In the genomic region with DNA sequence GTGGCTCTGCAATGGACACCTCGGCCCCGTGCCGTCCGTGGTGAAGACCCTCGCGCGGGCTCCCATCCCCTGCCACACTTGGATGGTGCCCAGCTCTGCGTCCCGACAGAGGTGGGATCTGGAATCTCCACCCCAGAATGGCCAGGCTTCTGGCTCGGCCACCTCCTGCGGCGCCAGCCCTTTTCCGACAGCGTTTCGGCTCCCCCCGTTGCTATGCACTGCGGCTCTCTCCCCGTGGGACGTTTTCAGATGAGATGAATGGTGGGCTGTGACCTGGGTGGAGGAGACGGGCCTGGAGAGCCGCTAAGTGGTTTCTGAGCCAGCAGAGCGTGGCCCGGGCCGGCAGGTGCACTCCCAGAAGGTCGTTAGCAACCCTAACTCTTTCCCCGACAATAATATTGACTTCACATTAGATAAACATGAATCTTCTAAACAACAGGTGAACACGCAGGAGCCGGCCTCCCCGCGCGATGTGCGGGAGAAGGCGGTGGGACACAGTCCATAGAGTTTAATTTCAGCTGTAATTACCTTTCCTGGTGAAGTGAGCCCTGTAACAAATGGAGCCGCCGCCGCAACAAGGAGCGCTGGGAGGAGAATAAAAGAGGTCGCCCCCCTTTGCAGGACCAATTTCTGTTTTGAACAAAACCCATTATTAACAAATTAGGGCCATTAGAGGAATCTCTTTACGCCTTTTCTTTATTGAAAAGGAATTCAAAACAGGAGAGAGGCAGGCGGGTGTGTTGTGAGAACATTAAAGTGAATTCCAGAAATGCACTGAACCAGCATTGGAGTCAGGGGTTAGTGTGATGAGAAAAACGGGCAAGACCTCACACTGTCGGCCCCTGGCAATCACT, we compare ENCODE assay signal across 19 cellular contexts.
DNase-seq lines count a peak whose midpoint lies in the region; ATAC-seq and TF ChIP-seq lines count a peak whose summit lies in the region.
"Had no signal": no experiment of that assay in that cellular context is flagged by ENCODE, and none has a peak within 500 bp of the region (broad histone marks: within the 10 kb centered on the region; RNA-seq: fewer than 3 reads in every experiment).

No MANE protein-coding gene starts in this region.

- H3K4me1 ChIP-seq in right atrium auricular region = no peaks in the 10 kb centered on the region
- H3K4me1 ChIP-seq: foreskin keratinocyte, HAP-1, Peyer's patch, SJSA1 had no signal

- H3K4me3 ChIP-seq in right atrium auricular region = no peak overlapping the region
- H3K4me3 ChIP-seq: HAP-1, Peyer's patch, SJSA1 had no signal

- ATAC-seq in GM21723 (IDR thresholded peaks at IDR 0.05; ENCODE audit: unreplicated experiment) = no peak
- ATAC-seq: foreskin keratinocyte, natural killer cell, T-helper 17 cell had no signal

- peak; percentile 10 to 52 for DNase-seq in NCI-H2081 (lab: John Stamatoyannopoulos, UW)
- no peak for DNase-seq in NCI-H2081 treated with DMSO at 0.1 percent for 48 hours (lab: John Stamatoyannopoulos, UW)
- peak; percentile 66 for DNase-seq in NCI-H2029 treated with DMSO at 0.1 percent for 48 hours (lab: John Stamatoyannopoulos, UW)
- peak; percentile 25 for DNase-seq in NCI-H774 (lab: John Stamatoyannopoulos, UW)
- DNase-seq in retina = peak; percentile 82
- no peak for DNase-seq in right atrium auricular region (ENCODE audit: low spot score)
- no peak for DNase-seq in activated CD8-positive, alpha-beta memory T cell treated with anti-CD3 and anti-CD28 coated beads, Interleukin-2, amount 50 U/mL, for 4 hours
- DNase-seq: activated CD4-positive, alpha-beta T cell treated with anti-CD3 and anti-CD28 coated beads, Interleukin-2, amount 10 ng/mL, durations not matched to agents 7 days and 5 days; brain microvascular endothelial cell; effector memory CD4-positive, alpha-beta T cell; foreskin keratinocyte; hippocampal formation; midbrain; natural killer cell; Peyer's patch; T-helper 17 cell had no signal

- no peaks in the 10 kb centered on the region for H3K9me3 ChIP-seq in right atrium auricular region
- H3K9me3 ChIP-seq: HAP-1, Peyer's patch, SJSA1 had no signal

- no peaks in the 10 kb centered on the region for H3K27me3 ChIP-seq in right atrium auricular region
- H3K27me3 ChIP-seq: brain microvascular endothelial cell, foreskin keratinocyte, Peyer's patch had no signal

- TF ChIP-seq CTCF in right atrium auricular region (IDR thresholded peaks at IDR 0.05) = no peak

- H3K36me3 ChIP-seq in right atrium auricular region = no peaks in the 10 kb centered on the region
- H3K36me3 ChIP-seq: brain microvascular endothelial cell, HAP-1, Peyer's patch, SJSA1 had no signal

- H3K27ac ChIP-seq in right atrium auricular region = no peak overlapping the region
- H3K27ac ChIP-seq: brain microvascular endothelial cell, foreskin keratinocyte, Peyer's patch, SJSA1 had no signal

Comparison
In these comparisons a context has a peak if more than half of its experiments do, and no peak if none do; other contexts are left out.
1. DNase-seq: peak in NCI-H2081 (2 of 2), NCI-H2029 treated with DMSO at 0.1 percent for 48 hours (single experiment), NCI-H774 (single experiment) and retina (single experiment); none in NCI-H2081 treated with DMSO at 0.1 percent for 48 hours (single experiment), right atrium auricular region (single experiment) and activated CD8-positive, alpha-beta memory T cell treated with anti-CD3 and anti-CD28 coated beads, Interleukin-2, amount 50 U/mL, for 4 hours (single experiment).